1 cellular context compared by ENCODE assay signal in genomic region chr11:32891657-32892354, GRCh38.
TF ChIP-seq lines count a peak whose summit lies in the region.

No MANE protein-coding gene starts in this region.

TF ChIP-seq in endothelial cell of umbilical vein, 7 proteins besides CTCF, POLR2A, EP300 and RAD21:
- TF ChIP-seq FOS (IDR thresholded peaks at IDR 0.05; ENCODE audit: borderline replicate concordance, insufficient read depth, low read length) (no peak), GATA2 (IDR thresholded peaks at IDR 0.05; ENCODE audit: insufficient read depth, insufficient read length, low read depth, low read length) (no peak), POLR2AphosphoS5 (IDR thresholded peaks at IDR 0.05; ENCODE audit: insufficient read depth, low read depth, low read length) (no peak), EZH2 (IDR thresholded peaks at IDR 0.05; ENCODE audit: borderline replicate concordance, low read depth, low read length, severe bottlenecking) (no peak), MYC (IDR thresholded peaks at IDR 0.05; ENCODE audit: low read depth, low read length) (no peak), JUN (IDR thresholded peaks at IDR 0.05; ENCODE audit: borderline replicate concordance, insufficient read depth, insufficient read length, low read depth) (no peak)
- TF ChIP-seq, protein P1, sequence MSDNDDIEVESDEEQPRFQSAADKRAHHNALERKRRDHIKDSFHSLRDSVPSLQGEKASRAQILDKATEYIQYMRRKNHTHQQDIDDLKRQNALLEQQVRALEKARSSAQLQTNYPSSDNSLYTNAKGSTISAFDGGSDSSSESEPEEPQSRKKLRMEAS (IDR thresholded peaks at IDR 0.05; ENCODE audit: insufficient read depth, insufficient read length): no peak
TF ChIP-seq in endothelial cell of umbilical vein: peak in this region for 0.
